8 cellular contexts compared by ENCODE assay signal in the genomic region with DNA sequence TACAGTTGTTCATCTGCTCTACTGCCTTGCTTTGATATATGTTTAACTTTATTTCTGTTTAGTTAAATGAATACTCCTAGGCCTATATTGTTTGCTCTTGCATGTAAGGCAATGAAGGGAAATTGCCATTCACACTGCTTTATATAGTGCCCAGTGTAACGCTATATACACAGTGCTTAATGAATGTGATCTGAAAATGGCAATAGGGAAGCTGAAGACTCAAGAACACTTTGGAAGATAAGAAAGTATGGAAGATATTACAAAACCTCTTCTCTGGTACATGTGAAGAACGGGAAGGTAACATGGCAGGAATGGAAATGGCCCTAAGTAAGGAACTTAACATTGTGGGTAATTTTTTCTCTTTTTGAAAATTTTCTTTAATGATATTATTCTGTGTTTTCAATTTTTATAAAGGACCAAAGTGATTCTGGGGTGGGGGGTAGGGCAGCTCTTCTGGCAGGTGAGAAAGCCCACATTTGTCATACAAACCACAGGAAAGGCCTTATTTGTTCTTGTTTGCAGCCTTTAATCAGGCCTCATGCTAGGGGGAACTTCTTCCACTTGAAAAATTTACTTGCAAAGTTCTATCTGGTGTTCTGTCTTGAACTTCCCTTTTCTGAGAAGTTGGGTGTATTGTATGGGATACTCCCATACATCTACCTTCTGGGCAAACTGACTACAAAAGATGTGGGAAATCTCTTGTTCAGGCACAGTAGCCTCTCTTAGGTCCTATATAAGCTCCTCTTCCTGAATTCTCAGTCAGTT.
DNase-seq lines count a peak whose midpoint lies in the region; ATAC-seq, FAIRE-seq and TF ChIP-seq lines count a peak whose summit lies in the region.

No MANE protein-coding gene starts in this region.

- POLR2A ChIA-PET in Caco-2 (lab: Charles Lee): no interaction called here

- H3K27ac Mint-ChIP-seq in IgD-negative memory B cell (peak overlapping the region; percentile 94 to 100 (median 99)), Caco-2 (ENCODE audit: unreplicated experiment) (no peak overlapping the region)

- TF ChIP-seq POLR2A in GM12892 (IDR thresholded peaks at IDR 0.05; ENCODE audit: low read depth, low read length): no peak

- H3K4me1 Mint-ChIP-seq in IgD-negative memory B cell: peaks cover 58 to 76% (median 63%) of the 10 kb centered on the region in 3 donors
- H3K4me1 Mint-ChIP-seq in Caco-2 (ENCODE audit: low read depth, unreplicated experiment): peaks cover 52% of the 10 kb centered on the region

- peak; percentile 80 for FAIRE-seq in GM12892 (lab: Jason Lieb, UNC)

- peaks cover 37% of the 10 kb centered on the region for H3K4me1 ChIP-seq in adipocyte (ENCODE audit: control insufficient read depth, insufficient read depth, low read length)
- no peaks in the 10 kb centered on the region for H3K4me1 ChIP-seq in parathyroid adenoma
- peaks cover 55% of the 10 kb centered on the region for H3K4me1 ChIP-seq in Caco-2

- peak overlapping the region; percentile 72 for H3K4me3 ChIP-seq in adipocyte (ENCODE audit: low read length)
- H3K4me3 ChIP-seq in parathyroid adenoma (ENCODE audit: low read depth, low read length): no peak overlapping the region
- no peak overlapping the region for H3K4me3 ChIP-seq in Caco-2 (ENCODE audit: low read depth, low read length)

- H3K9me3 ChIP-seq in adipocyte (ENCODE audit: control insufficient read depth, low read length) (peaks cover 4% of the 10 kb centered on the region), parathyroid adenoma (ENCODE audit: control insufficient read depth, low read length) (no peaks in the 10 kb centered on the region), Caco-2 (no peaks in the 10 kb centered on the region)

- intact Hi-C loops in Caco-2 (cut with micrococcal nuclease; ENCODE audit: unreplicated experiment): loop anchor here (10.0 kb wide), 1 partner anchor 51 kb away; no protein-coding TSS in a partner anchor

- peak overlapping the region; percentile 1 for H3K27ac ChIP-seq in parathyroid adenoma

- no peak overlapping the region for H3K9ac ChIP-seq in adipocyte (ENCODE audit: low read length)
- H3K9ac ChIP-seq in parathyroid adenoma: no peak overlapping the region

- TF ChIP-seq CTCF in parathyroid adenoma (IDR thresholded peaks at IDR 0.05) (no peak), Caco-2 (IDR thresholded peaks at IDR 0.05; ENCODE audit: insufficient read depth in 1 of 2, low read depth in 1 of 2, low read length in 1 of 2, severe bottlenecking in 1 of 2, unreplicated experiment in 1 of 2) (no peak)

- H3K4me3 Mint-ChIP-seq in IgD-negative memory B cell (peak overlapping the region; percentile 65 to 84 (median 76)), Caco-2 (ENCODE audit: unreplicated experiment) (no peak overlapping the region)

- H2AFZ ChIP-seq in parathyroid adenoma: no peak overlapping the region

- DNase-seq in GM12892 (ENCODE audit: insufficient read length) (no peak), adipocyte (ENCODE audit: low read depth) (no peak), NCI-H1048 (lab: John Stamatoyannopoulos, UW) (no peak), Caco-2 (no peak), cerebellum (ENCODE audit: low spot score) (no peak)

- peak overlapping the region; percentile 69 for H3K4me2 ChIP-seq in parathyroid adenoma (ENCODE audit: low read length)

- no peaks in the 10 kb centered on the region for H3K36me3 ChIP-seq in adipocyte (ENCODE audit: control insufficient read depth, insufficient read depth, low read length, severe bottlenecking)
- H3K36me3 ChIP-seq in parathyroid adenoma (ENCODE audit: control insufficient read depth, insufficient read depth, low read length): no peaks in the 10 kb centered on the region
- H3K36me3 ChIP-seq in Caco-2 (ENCODE audit: control insufficient read depth, insufficient read depth, low read length): no peaks in the 10 kb centered on the region

- H3K27me3 ChIP-seq in adipocyte (replicated peaks; ENCODE audit: control insufficient read depth, insufficient read depth, low read length) (no peaks in the 10 kb centered on the region), parathyroid adenoma (ENCODE audit: control insufficient read depth, insufficient read depth, low read length) (no peaks in the 10 kb centered on the region), Caco-2 (replicated peaks; ENCODE audit: control insufficient read depth, insufficient read depth, low read length) (no peaks in the 10 kb centered on the region)

- no peak for ATAC-seq in HG02884 (IDR thresholded peaks at IDR 0.05; ENCODE audit: unreplicated experiment)

- BruUV-seq in Caco-2 (replicated peaks; lab: Mats Ljungman, UMichigan): no TSS peak

- H3K27me3 Mint-ChIP-seq in IgD-negative memory B cell (no peaks in the 10 kb centered on the region), Caco-2 (ENCODE audit: insufficient read depth, unreplicated experiment) (no peaks in the 10 kb centered on the region)

- H3K9me3 Mint-ChIP-seq in IgD-negative memory B cell (peaks cover under 1 to 4% (median 2%) of the 10 kb centered on the region in 3 donors), Caco-2 (ENCODE audit: unreplicated experiment) (peaks cover 11% of the 10 kb centered on the region)

- peaks cover 10% of the 10 kb centered on the region for H3K36me3 Mint-ChIP-seq in IgD-negative memory B cell
- H3K36me3 Mint-ChIP-seq in Caco-2 (ENCODE audit: insufficient read depth, unreplicated experiment): peaks cover under 1% of the 10 kb centered on the region

- CTCF ChIA-PET in Caco-2 (lab: Charles Lee): interaction anchor here (1.1 to 1.4 kb wide), 2 partner anchors 13 to 84 kb away, joined by 3 to 7 read pairs; no protein-coding TSS in a partner anchor

- peaks cover 2% of the 10 kb centered on the region for H3K79me2 ChIP-seq in parathyroid adenoma
